Comparison of ENCODE assay signal across 27 cellular contexts in genomic region chr1:16969057-16969609, GRCh38. TPM values are rescaled to one million over a fixed set of nuclear protein-coding genes. Genes with fewer than 3 reads are reported as not detected.
"Had no signal": no experiment of that assay in that cellular context is flagged by ENCODE, and none has a peak within 500 bp of the region (broad histone marks: within the 10 kb centered on the region; RNA-seq: fewer than 3 reads in every experiment).

No MANE protein-coding gene starts in this region.

- ATAC-seq: activated CD4-positive, CD25-positive, alpha-beta regulatory T cell treated with anti-CD3 and anti-CD28 coated beads, Interleukin-2, amount 50 U/mL, for 24 hours; left cardiac atrium; left ventricle myocardium superior; naive thymus-derived CD4-positive, alpha-beta T cell; right lobe of liver; stimulated activated naive CD8-positive, alpha-beta T cell treated with anti-CD3 and anti-CD28 coated beads, Interleukin-15, amount 100 ng/mL, for 72 hours had no signal

- DNase-seq: activated CD4-positive, alpha-beta memory T cell treated with anti-CD3 and anti-CD28 coated beads for 36 hours; activated CD4-positive, alpha-beta T cell treated with anti-CD3 and anti-CD28 coated beads, Interleukin-2, amount 10 ng/mL, durations not matched to agents 24 days and 14 days; activated CD8-positive, alpha-beta memory T cell treated with anti-CD3 and anti-CD28 coated beads, Interleukin-2, amount 50 U/mL, for 4 hours; activated effector memory CD4-positive, alpha-beta T cell treated with anti-CD3 and anti-CD28 coated beads, Interleukin-2, amount 50 U/mL, for 16 hours; activated naive CD4-positive, alpha-beta T cell treated with anti-CD3 and anti-CD28 coated beads, Interleukin-2, amount 10 ng/mL, durations not matched to agents 7 days and 5 days; activated T-cell treated with anti-CD3 and anti-CD28 coated beads, Interleukin-2, amount 50 U/mL, for 1 hour; amniotic stem cell; caudate nucleus; esophagus squamous epithelium; left cardiac atrium; left ventricle myocardium superior; midbrain; naive thymus-derived CD4-positive, alpha-beta T cell; right lobe of liver; stimulated activated CD4-positive, alpha-beta T cell treated with anti-CD3 and anti-CD28 coated beads, Interleukin-2, amount 100 ng/mL, for 48 hours; stimulated activated naive CD8-positive, alpha-beta T cell treated with anti-CD3 and anti-CD28 coated beads, Interleukin-15, amount 100 ng/mL, for 72 hours; T-helper 1 cell; uterus had no signal

- H3K9me3 Mint-ChIP-seq: activated CD4-positive, alpha-beta memory T cell treated with anti-CD3 and anti-CD28 coated beads for 36 hours; activated CD4-positive, alpha-beta T cell treated with anti-CD3 and anti-CD28 coated beads, Interleukin-2, amount 10 ng/mL, durations not matched to agents 24 days and 14 days; activated naive CD4-positive, alpha-beta T cell treated with anti-CD3 and anti-CD28 coated beads, Interleukin-2, amount 10 ng/mL, durations not matched to agents 7 days and 5 days; activated T-helper 1 cell treated with anti-CD3 and anti-CD28 coated beads, Interleukin-12 subunit alpha, Interleukin-12 subunit beta, Interleukin-2, Interleukin-4 antibody, amounts not matched to agents 30 ng/mL and 10 ng/mL and 1 ng/mL, durations not matched to agents 14 hours and 24 hours and 36 hours; dendritic cell treated with granulocyte-macrophage colony-stimulating factor and Interleukin-4, amounts not matched to agents 40 ng/mL and 50 ng/mL, for 4 days; stimulated activated naive CD8-positive, alpha-beta T cell treated with anti-CD3 and anti-CD28 coated beads, Interleukin-15, amount 100 ng/mL, for 72 hours; type B pancreatic cell had no signal

- H3K27me3 Mint-ChIP-seq: activated CD4-positive, alpha-beta memory T cell treated with anti-CD3 and anti-CD28 coated beads for 36 hours; activated CD4-positive, alpha-beta T cell treated with anti-CD3 and anti-CD28 coated beads, Interleukin-2, amount 10 ng/mL, durations not matched to agents 24 days and 14 days; activated naive CD4-positive, alpha-beta T cell treated with anti-CD3 and anti-CD28 coated beads, Interleukin-2, amount 10 ng/mL, durations not matched to agents 7 days and 5 days; dendritic cell treated with granulocyte-macrophage colony-stimulating factor and Interleukin-4, amounts not matched to agents 40 ng/mL and 50 ng/mL, for 4 days; naive thymus-derived CD4-positive, alpha-beta T cell; stimulated activated naive CD8-positive, alpha-beta T cell treated with anti-CD3 and anti-CD28 coated beads, Interleukin-15, amount 100 ng/mL, for 72 hours; type B pancreatic cell had no signal

- H3K36me3 Mint-ChIP-seq: activated naive CD4-positive, alpha-beta T cell treated with anti-CD3 and anti-CD28 coated beads, Interleukin-2, amount 10 ng/mL, durations not matched to agents 7 days and 5 days had no signal

- H3K4me3 Mint-ChIP-seq: activated CD4-positive, alpha-beta memory T cell treated with anti-CD3 and anti-CD28 coated beads for 36 hours; activated CD4-positive, alpha-beta T cell treated with anti-CD3 and anti-CD28 coated beads, Interleukin-2, amount 10 ng/mL, durations not matched to agents 24 days and 14 days; activated naive CD4-positive, alpha-beta T cell treated with anti-CD3 and anti-CD28 coated beads, Interleukin-2, amount 10 ng/mL, durations not matched to agents 7 days and 5 days; activated T-helper 1 cell treated with anti-CD3 and anti-CD28 coated beads, Interleukin-12 subunit alpha, Interleukin-12 subunit beta, Interleukin-2, Interleukin-4 antibody, amounts not matched to agents 30 ng/mL and 10 ng/mL and 1 ng/mL, durations not matched to agents 14 hours and 24 hours and 36 hours; dendritic cell treated with granulocyte-macrophage colony-stimulating factor and Interleukin-4, amounts not matched to agents 40 ng/mL and 50 ng/mL, for 4 days; naive thymus-derived CD4-positive, alpha-beta T cell; stimulated activated naive CD8-positive, alpha-beta T cell treated with anti-CD3 and anti-CD28 coated beads, Interleukin-15, amount 100 ng/mL, for 72 hours; type B pancreatic cell had no signal

- H3K27ac Mint-ChIP-seq: activated CD4-positive, alpha-beta memory T cell treated with anti-CD3 and anti-CD28 coated beads for 36 hours; activated CD4-positive, alpha-beta T cell treated with anti-CD3 and anti-CD28 coated beads, Interleukin-2, amount 10 ng/mL, durations not matched to agents 24 days and 14 days; activated naive CD4-positive, alpha-beta T cell treated with anti-CD3 and anti-CD28 coated beads, Interleukin-2, amount 10 ng/mL, durations not matched to agents 7 days and 5 days; activated T-helper 1 cell treated with anti-CD3 and anti-CD28 coated beads, Interleukin-12 subunit alpha, Interleukin-12 subunit beta, Interleukin-2, Interleukin-4 antibody, amounts not matched to agents 30 ng/mL and 10 ng/mL and 1 ng/mL, durations not matched to agents 14 hours and 24 hours and 36 hours; dendritic cell treated with granulocyte-macrophage colony-stimulating factor and Interleukin-4, amounts not matched to agents 40 ng/mL and 50 ng/mL, for 4 days had no signal

- H3K4me1 Mint-ChIP-seq: activated naive CD4-positive, alpha-beta T cell treated with anti-CD3 and anti-CD28 coated beads, Interleukin-2, amount 10 ng/mL, durations not matched to agents 7 days and 5 days had no signal

- H3K27ac ChIP-seq: epithelial cell of prostate, esophagus squamous epithelium, hepatocyte, neutrophil, right lobe of liver, VCaP had no signal

RNA-seq across cellular contexts. Expression of gene MFAP2, which starts 11.3 kb away (rescaled TPM):
- total RNA-seq: activated CD4-positive, alpha-beta memory T cell treated with anti-CD3 and anti-CD28 coated beads for 36 hours; activated CD4-positive, alpha-beta T cell treated with anti-CD3 and anti-CD28 coated beads, Interleukin-2, amount 10 ng/mL, durations not matched to agents 24 days and 14 days; activated CD8-positive, alpha-beta memory T cell treated with anti-CD3 and anti-CD28 coated beads for 36 hours; activated T-helper 1 cell treated with anti-CD3 and anti-CD28 coated beads, Interleukin-12 subunit alpha, Interleukin-12 subunit beta, Interleukin-2, Interleukin-4 antibody, amounts not matched to agents 30 ng/mL and 10 ng/mL and 1 ng/mL, durations not matched to agents 14 hours and 24 hours and 36 hours; naive thymus-derived CD4-positive, alpha-beta T cell had no signal
